Comparison of ENCODE assay signal across 30 cellular contexts in the genomic region with DNA sequence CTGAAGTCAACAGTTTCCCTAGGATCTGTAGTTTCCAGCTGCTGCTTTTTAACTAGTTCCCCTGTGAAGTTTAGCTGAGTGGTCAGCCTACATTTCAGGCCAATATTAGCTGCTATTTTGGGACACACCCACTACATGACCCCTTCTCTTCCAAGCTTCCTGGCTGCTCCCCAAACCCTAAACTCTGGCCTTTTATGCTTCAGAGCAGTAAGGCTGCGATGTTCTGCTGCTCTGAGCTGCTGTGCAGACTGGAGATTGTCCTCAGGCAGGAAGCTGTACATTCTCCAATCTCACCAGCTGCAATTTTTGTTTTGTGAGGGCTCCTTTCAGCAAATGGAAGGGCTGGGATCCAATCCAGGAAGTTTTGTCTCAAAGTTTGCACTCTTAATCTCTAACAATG. TPM values are rescaled to one million over a fixed set of nuclear protein-coding genes. Genes with fewer than 3 reads are reported as not detected.
"Had no signal": no experiment of that assay in that cellular context is flagged by ENCODE, and none has a peak within 500 bp of the region (broad histone marks: within the 10 kb centered on the region; RNA-seq: fewer than 3 reads in every experiment).

No MANE protein-coding gene starts in this region.

- H3K4me1 ChIP-seq: ascending aorta, sigmoid colon, upper lobe of left lung, vagina had no signal

- H3K36me3 ChIP-seq: ascending aorta, gastroesophageal sphincter, neutrophil, sigmoid colon, upper lobe of left lung, vagina had no signal

- ATAC-seq: activated CD4-positive, alpha-beta T cell treated with anti-CD3 and anti-CD28 coated beads for 36 hours; gastroesophageal sphincter; stimulated activated memory B cell treated with anti-CD40 and anti-IgM and Interleukin-4, amounts not matched to agents 10 μg/mL and 1 μg/mL and 100 μg/mL, for 72 hours; stimulated activated naive CD8-positive, alpha-beta T cell treated with anti-CD3 and anti-CD28 coated beads, Interleukin-15, amount 100 ng/mL, for 72 hours had no signal

- H3K27me3 ChIP-seq: ascending aorta, gastroesophageal sphincter, neutrophil, sigmoid colon, upper lobe of left lung, vagina had no signal

- H3K27ac ChIP-seq: ascending aorta, gastroesophageal sphincter, neutrophil, sigmoid colon, upper lobe of left lung, vagina had no signal

- H3K9me3 ChIP-seq: ascending aorta, gastroesophageal sphincter, neutrophil, sigmoid colon, upper lobe of left lung, vagina had no signal

- H3K4me3 ChIP-seq: ascending aorta, gastroesophageal sphincter, lung, sigmoid colon, upper lobe of left lung, vagina had no signal

- DNase-seq: activated CD4-positive, alpha-beta T cell treated with anti-CD3 and anti-CD28 coated beads for 36 hours; activated CD4-positive, alpha-beta T cell treated with anti-CD3 and anti-CD28 coated beads, Interleukin-2, amount 50 U/mL, for 4 hours; activated CD4-positive, CD25-positive, alpha-beta regulatory T cell; activated effector memory CD4-positive, alpha-beta T cell treated with Interleukin-2 at 50 U/mL for 16 hours; activated naive CD4-positive, alpha-beta T cell treated with Interleukin-2 at 50 U/mL for 16 hours; activated T-cell treated with anti-CD3 and anti-CD28 coated beads for 4 hours; caudate nucleus; immature natural killer cell; kidney; nephron progenitor cell; sigmoid colon; stimulated activated CD4-positive, alpha-beta T cell treated with anti-CD3 and anti-CD28 coated beads, Interleukin-1b, Interleukin-23, amount 100 ng/mL, for 48 hours; stimulated activated CD4-positive, alpha-beta T cell treated with anti-CD3 and anti-CD28 coated beads, Interleukin-4, amount 100 ng/mL, for 4 hours; stimulated activated CD8-positive, alpha-beta memory T cell treated with anti-CD3 and anti-CD28 coated beads, Interleukin-4, amount 100 ng/mL, for 48 hours; stimulated activated naive CD8-positive, alpha-beta T cell treated with anti-CD3 and anti-CD28 coated beads, Interleukin-15, amount 100 ng/mL, for 72 hours; substantia nigra; upper lobe of left lung had no signal

RNA-seq across cellular contexts. Expression of a gene that starts 48.0 kb away (rescaled TPM):
- total RNA-seq: activated CD4-positive, alpha-beta T cell treated with anti-CD3 and anti-CD28 coated beads for 36 hours; ascending aorta; chondrocyte; endothelial cell of umbilical vein; fibroblast of lung; fibroblast of villous mesenchyme; mesenteric fat pad; posterior vena cava; T-helper 1 cell treated with Interleukin-12 subunit alpha and Interleukin-12 subunit beta and Interleukin-4 antibody, amounts not matched to agents 30 ng/mL and 1 ng/mL, for 36 hours; vagina had no signal
- polyA plus RNA-seq: endothelial cell of umbilical vein, fibroblast of lung had no signal
